ENCODE assay signal across 2 cellular contexts in genomic region chr14:25041898-25042297, GRCh38.
TF ChIP-seq lines count a peak whose summit lies in the region.

No MANE protein-coding gene starts in this region.

TF ChIP-seq in HEK293, 187 proteins besides CTCF, POLR2A, EP300 and RAD21 (continued from another document):
- TF ChIP-seq BCL6B (tag by site-specific recombination; IDR thresholded peaks at IDR 0.05) = no peak; the same call in 1 of the 2 replicates
- peak; percentile 91 for TF ChIP-seq SP7 (tag by site-specific recombination; IDR thresholded peaks at IDR 0.05)
- no peak for TF ChIP-seq ZBTB21 (tag by site-specific recombination; IDR thresholded peaks at IDR 0.05)
- peak; percentile 47; the same call in 1 of the 2 replicates for TF ChIP-seq OVOL3 (tag by site-specific recombination; IDR thresholded peaks at IDR 0.05)
- TF ChIP-seq KLF10 (tag by site-specific recombination; IDR thresholded peaks at IDR 0.05) = peak; percentile 30; the same call in 1 of the 2 replicates
- TF ChIP-seq SCRT2 (tag by site-specific recombination; IDR thresholded peaks at IDR 0.05) = peak; percentile 75
- TF ChIP-seq ZNF140 (tag by site-specific recombination; IDR thresholded peaks at IDR 0.05) = no peak
- TF ChIP-seq PRDM6 (tag by site-specific recombination; IDR thresholded peaks at IDR 0.05) = peak; percentile 91
- TF ChIP-seq ZNF843 (tag by site-specific recombination; IDR thresholded peaks at IDR 0.05) = peak; percentile 85; the same call in 1 of the 2 replicates
- TF ChIP-seq KLF8 (tag by site-specific recombination; IDR thresholded peaks at IDR 0.05) = peak; percentile 67; the same call in 1 of the 2 replicates
- TF ChIP-seq ZNF629 (tag by site-specific recombination; IDR thresholded peaks at IDR 0.05) = 0 out of 2 replicates have a peak, but pooled peaks have one; percentile 39

TF ChIP-seq in WTC11, 78 proteins besides CTCF, POLR2A, EP300 and RAD21 (continued from another document):
- no peak for TF ChIP-seq ERG (CRISPR knock-in tag; IDR thresholded peaks at IDR 0.05)
